ENCODE assay signal across 8 cellular contexts in the genomic region with DNA sequence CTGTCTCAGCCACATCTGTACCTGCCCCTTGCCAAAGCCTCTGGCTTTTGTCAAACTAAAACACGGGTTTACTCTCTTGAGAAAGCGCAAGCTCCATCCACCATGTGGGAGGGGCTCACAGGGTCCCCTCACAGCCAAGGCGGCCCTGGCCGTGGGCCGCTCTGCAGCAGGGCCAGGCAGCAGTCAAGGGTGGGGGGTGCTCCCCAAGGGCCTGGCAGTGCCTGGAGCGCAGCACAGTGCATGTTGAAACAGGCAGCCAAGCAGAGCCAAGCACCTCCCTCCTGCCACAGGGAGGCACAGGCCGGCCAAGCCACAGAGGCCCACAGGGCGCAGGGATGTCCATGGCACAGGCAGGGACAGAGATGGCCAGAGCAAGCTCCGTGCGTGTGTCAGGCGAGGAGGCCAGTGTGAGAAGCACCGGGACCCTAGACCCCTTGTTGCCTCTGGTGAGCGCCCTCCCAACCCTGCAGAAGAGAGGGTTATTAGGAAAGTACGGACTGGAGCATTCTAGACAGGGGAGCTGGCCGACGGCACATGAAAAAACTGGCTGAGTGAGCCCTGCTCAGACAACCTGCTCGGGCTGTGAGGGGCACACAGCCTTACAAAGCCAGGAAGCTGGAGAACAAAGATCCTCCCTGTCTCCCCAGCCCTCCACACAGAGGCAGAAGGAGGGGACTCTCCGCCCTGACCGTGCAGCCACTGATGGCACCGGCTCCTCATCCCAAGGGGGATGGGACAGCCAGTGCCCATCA. TPM values are rescaled to one million over a fixed set of nuclear protein-coding genes. Genes with fewer than 3 reads are reported as not detected.
DNase-seq lines count a peak whose midpoint lies in the region; ATAC-seq and TF ChIP-seq lines count a peak whose summit lies in the region.

No MANE protein-coding gene starts in this region.

- peaks cover 3% of the 10 kb centered on the region; the same call in 1 of the 2 replicates for H3K27me3 Mint-ChIP-seq in HFFc6 (ENCODE audit: insufficient read depth)

- TF ChIP-seq CTCF in epithelial cell of esophagus (IDR thresholded peaks at IDR 0.05; ENCODE audit: insufficient read depth, low read depth, low read length, missing control alignments) (no peak), thyroid gland (IDR thresholded peaks at IDR 0.05) (peak in 2 of 6 experiments; percentile 16 to 21), HFFc6 (IDR thresholded peaks at IDR 0.05) (no peak)

- no peak for ATAC-seq in GM21737 (IDR thresholded peaks at IDR 0.05; ENCODE audit: unreplicated experiment)

- H3K36me3 Mint-ChIP-seq in HFFc6 (ENCODE audit: low read depth): peaks cover 2% of the 10 kb centered on the region; the same call in 1 of the 2 replicates

- no peak overlapping the region for H3K4me3 ChIP-seq in epithelial cell of esophagus (ENCODE audit: low read length)
- no peak overlapping the region for H3K4me3 ChIP-seq in thyroid gland (replicated peaks in 1 of 3)

- peaks cover 10 to 16% of the 10 kb centered on the region in 2 donors for H3K4me1 ChIP-seq in thyroid gland

- H3K27me3 ChIP-seq in thyroid gland: no peaks in the 10 kb centered on the region

- WGBS in thyroid gland, 2 donors: 19 to 37% methylated on average over 5 to 17 of the region's 20 CpGs

- no peaks in the 10 kb centered on the region for H3K9me3 ChIP-seq in thyroid gland

- no peak overlapping the region for H3K27ac Mint-ChIP-seq in HFFc6

- H3K4me3 Mint-ChIP-seq in HFFc6: no peak overlapping the region

- no peaks in the 10 kb centered on the region for H3K4me1 Mint-ChIP-seq in HFFc6 (ENCODE audit: low read depth)

- peaks cover 2% of the 10 kb centered on the region; the same call in 1 of the 2 replicates for H3K9me3 Mint-ChIP-seq in HFFc6

- peak in 1 of 2 donors; percentile 36 for TF ChIP-seq POLR2A in thyroid gland (IDR thresholded peaks at IDR 0.05)

- peak; percentile 31 for DNase-seq in NCI-H1092 treated with DMSO at 0.1 percent for 48 hours (lab: John Stamatoyannopoulos, UW)
- no peak for DNase-seq in NCI-H1092 (lab: John Stamatoyannopoulos, UW)
- DNase-seq in epithelial cell of esophagus (ENCODE audit: low read depth): peak; percentile 47
- DNase-seq in medulla oblongata (ENCODE audit: extremely low spot score): peak; percentile 92
- peak; percentile 95 to 97 for DNase-seq in thyroid gland
- no peak for DNase-seq in HFFc6
- DNase-seq in stimulated activated CD4-positive, alpha-beta T cell treated with anti-CD3 and anti-CD28 coated beads, Interleukin-4, amount 100 ng/mL, for 24 hours: no peak

- intact Hi-C loops in thyroid gland (cut with DNase I): no loop called here

- peak overlapping the region; percentile 53 to 70 (median 65) for H3K27ac ChIP-seq in thyroid gland

- H3K36me3 ChIP-seq in thyroid gland: no peaks in the 10 kb centered on the region

RNA-seq across cellular contexts. Expression of gene FAM53A, which starts 39.0 kb away (rescaled TPM):
- 10 to 100 TPM; 17.5 to 34.9 (median 21.7) TPM for total RNA-seq in thyroid gland
- total RNA-seq in HFFc6 (2021; fragmentation: NEBNext Ultra II Directional; extraction: Animal tissue kit (Norgen Biotek cat#: 25700)): 1 to 10 TPM; 2.3 to 3.2 (median 2.7) TPM

Comparison
In these comparisons a context has a peak if more than half of its experiments do, and no peak if none do; other contexts are left out.
1. DNase-seq: peak in NCI-H1092 treated with DMSO at 0.1 percent for 48 hours (single experiment), epithelial cell of esophagus (single experiment), medulla oblongata (single experiment) and thyroid gland (2 of 2); none in NCI-H1092 (single experiment), HFFc6 (single experiment) and stimulated activated CD4-positive, alpha-beta T cell treated with anti-CD3 and anti-CD28 coated beads, Interleukin-4, amount 100 ng/mL, for 24 hours (single experiment).
2. RNA of gene FAM53A, which starts 39.0 kb away (total RNA-seq): 17.5 to 34.9 TPM in thyroid gland; 2.3 to 3.2 TPM in HFFc6; every median in the first group is over 4 times any median in the second.